In the genomic region with DNA sequence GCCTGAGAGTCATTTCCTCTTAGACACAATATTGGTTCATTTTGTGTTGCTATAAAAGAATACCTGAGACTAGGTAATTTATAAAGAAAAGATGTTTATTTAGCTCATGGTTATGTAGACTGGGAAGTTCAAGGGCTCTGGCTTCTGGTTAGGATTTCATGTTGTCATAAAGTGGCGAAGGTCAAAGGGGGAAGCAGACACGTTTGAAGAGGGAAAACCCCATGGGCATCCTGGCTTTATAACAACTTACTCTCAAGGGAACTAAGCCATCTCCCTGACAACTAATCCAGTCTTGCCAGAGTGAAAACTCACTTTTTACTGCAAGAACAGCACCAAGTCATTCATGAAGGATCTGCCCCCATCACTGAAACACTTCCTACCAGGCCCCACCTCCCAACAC, we compare ENCODE assay signal across 21 cellular contexts.
DNase-seq lines count a peak whose midpoint lies in the region; ATAC-seq, FAIRE-seq and TF ChIP-seq lines count a peak whose summit lies in the region.
"Had no signal": no experiment of that assay in that cellular context is flagged by ENCODE, and none has a peak within 500 bp of the region (broad histone marks: within the 10 kb centered on the region; RNA-seq: fewer than 3 reads in every experiment).

No MANE protein-coding gene starts in this region.

- H3K9me3 Mint-ChIP-seq in MCF 10A (ENCODE audit: unreplicated experiment): no peaks in the 10 kb centered on the region
- no peaks in the 10 kb centered on the region for H3K9me3 Mint-ChIP-seq in stimulated activated memory B cell treated with anti-CD40 and anti-IgM and Interleukin-4, amounts not matched to agents 10 μg/mL and 1 μg/mL and 100 μg/mL, for 72 hours
- H3K9me3 Mint-ChIP-seq: IgD-negative memory B cell had no signal

- H3K27me3 Mint-ChIP-seq in MCF 10A (ENCODE audit: insufficient read depth, unreplicated experiment): no peaks in the 10 kb centered on the region
- H3K27me3 Mint-ChIP-seq in stimulated activated memory B cell treated with anti-CD40 and anti-IgM and Interleukin-4, amounts not matched to agents 10 μg/mL and 1 μg/mL and 100 μg/mL, for 72 hours: peaks cover 36% of the 10 kb centered on the region

- no peak overlapping the region for H3K27ac Mint-ChIP-seq in MCF 10A (ENCODE audit: low read depth, unreplicated experiment)
- no peak overlapping the region for H3K27ac Mint-ChIP-seq in stimulated activated memory B cell treated with anti-CD40 and anti-IgM and Interleukin-4, amounts not matched to agents 10 μg/mL and 1 μg/mL and 100 μg/mL, for 72 hours
- H3K27ac Mint-ChIP-seq: IgD-negative memory B cell had no signal

- no peaks in the 10 kb centered on the region for H3K27me3 ChIP-seq in mammary epithelial cell (ENCODE audit: insufficient read depth, low read length)
- H3K27me3 ChIP-seq in GM12878 (replicated peaks in 1 of 2; ENCODE audit: control insufficient read depth in 2 of 2, insufficient read depth in 2 of 2, low read length in 1 of 2): no peaks in the 10 kb centered on the region

- H3K27ac ChIP-seq in mammary epithelial cell (ENCODE audit: insufficient read depth, low read depth, low read length) (no peak overlapping the region), GM12878 (ENCODE audit: control insufficient read depth, insufficient read depth) (no peak overlapping the region)
- H3K27ac ChIP-seq: SK-N-MC had no signal

- no peak for TF ChIP-seq EP300 in GM12878 (IDR thresholded peaks at IDR 0.05; ENCODE audit: borderline replicate concordance in 1 of 2, control insufficient read depth in 1 of 2, low read depth in 2 of 2, low read length in 2 of 2)

- no peak overlapping the region for H3K4me3 Mint-ChIP-seq in MCF 10A (ENCODE audit: unreplicated experiment)
- no peak overlapping the region for H3K4me3 Mint-ChIP-seq in stimulated activated memory B cell treated with anti-CD40 and anti-IgM and Interleukin-4, amounts not matched to agents 10 μg/mL and 1 μg/mL and 100 μg/mL, for 72 hours
- H3K4me3 Mint-ChIP-seq: IgD-negative memory B cell had no signal

- DNase-seq in mammary epithelial cell (no peak), MCF 10A (ENCODE audit: unreplicated experiment) (no peak), GM12878 (ENCODE audit: low read depth, low spot score) (no peak), iPS-NIHi7 (ENCODE audit: extremely low spot score) (no peak)
- DNase-seq: DMS79, GOT3, Karpas-422, MM.1S, NCI-H1092 treated with DMSO at 0.1 percent for 48 hours, NCI-H146, NCI-H2029 treated with DMSO at 0.1 percent for 48 hours, NCI-H446 treated with DMSO at 0.1 percent for 48 hours, SHP77 had no signal

- H3K36me3 ChIP-seq in mammary epithelial cell (ENCODE audit: insufficient read depth, low read length): no peaks in the 10 kb centered on the region
- no peaks in the 10 kb centered on the region for H3K36me3 ChIP-seq in GM12878 (ENCODE audit: control insufficient read depth in 2 of 2, insufficient read depth in 2 of 2, low read length in 1 of 2)

- H3K36me3 Mint-ChIP-seq in MCF 10A (ENCODE audit: insufficient read depth, unreplicated experiment): no peaks in the 10 kb centered on the region
- H3K36me3 Mint-ChIP-seq in stimulated activated memory B cell treated with anti-CD40 and anti-IgM and Interleukin-4, amounts not matched to agents 10 μg/mL and 1 μg/mL and 100 μg/mL, for 72 hours: no peaks in the 10 kb centered on the region
- H3K36me3 Mint-ChIP-seq: IgD-negative memory B cell had no signal

- no peak for TF ChIP-seq CTCF in mammary epithelial cell (conservative IDR thresholded peaks at IDR 0.05 in 1 of 2, IDR thresholded peaks at IDR 0.05 in 1 of 2; ENCODE audit: extremely low read depth in 1 of 2, insufficient read depth in 1 of 2, low read depth in 1 of 2, low read length in 2 of 2)
- no peak for TF ChIP-seq CTCF in MCF 10A (IDR thresholded peaks at IDR 0.05; ENCODE audit: unreplicated experiment)
- TF ChIP-seq CTCF in GM12878 (IDR thresholded peaks at IDR 0.05 in 2 of 3, conservative IDR thresholded peaks at IDR 0.05 in 1 of 3; ENCODE audit: control insufficient read depth in 2 of 3, extremely low read depth in 1 of 3, insufficient read depth in 1 of 3, low read depth in 3 of 3, low read length in 3 of 3): no peak

- H2AFZ ChIP-seq in mammary epithelial cell (ENCODE audit: low read depth, low read length) (peak overlapping the region; percentile 2), GM12878 (ENCODE audit: control insufficient read depth, low read depth, low read length) (no peak overlapping the region)

- CTCF ChIA-PET in mammary epithelial cell (lab: Charles Lee; ENCODE audit: low non-redundant PET): no interaction called here
- CTCF ChIA-PET in MCF 10A (lab: Yijun Ruan, JAX): no interaction called here
- CTCF ChIA-PET in GM12878 (lab: Yijun Ruan, JAX): no interaction called here

- H3K4me1 ChIP-seq in mammary epithelial cell (ENCODE audit: insufficient read depth, low read length) (no peaks in the 10 kb centered on the region), GM12878 (ENCODE audit: control insufficient read depth, insufficient read depth, low read length) (no peaks in the 10 kb centered on the region)

- RAD21 ChIA-PET in GM12878 (lab: Charles Lee; ENCODE audit: unreplicated experiment): no interaction called here

- dilution Hi-C loops in mammary epithelial cell (cut with HindIII; ENCODE audit: low sequenced_read_pairs): no loop called here

- TF ChIP-seq POLR2A in GM12878 (IDR thresholded peaks at IDR 0.05; ENCODE audit: low read depth, low read length): no peak

- ATAC-seq in HG02610 (IDR thresholded peaks at IDR 0.05; ENCODE audit: unreplicated experiment) (peak; percentile 53), GM12878 (peak; percentile 54), HG03565 (IDR thresholded peaks at IDR 0.05; ENCODE audit: unreplicated experiment) (no peak), HG02970 (IDR thresholded peaks at IDR 0.05; ENCODE audit: low FRiP score, unreplicated experiment) (no peak)
- no peak for ATAC-seq in stimulated activated memory B cell treated with anti-CD40 and anti-IgM and Interleukin-4, amounts not matched to agents 10 μg/mL and 1 μg/mL and 100 μg/mL, for 72 hours

- in situ Hi-C loops in mammary epithelial cell (cut with MboI; ENCODE audit: low sequenced_read_pairs in 2 of 2): no loop called here
- in situ Hi-C loops in GM12878 (cut with MboI): no loop called here

- intact Hi-C loops in mammary epithelial cell (cut with micrococcal nuclease): no loop called here
- intact Hi-C loops in MCF 10A (cut with micrococcal nuclease): no loop called here
- intact Hi-C loops in GM12878 (cut with micrococcal nuclease; ENCODE audit: unreplicated experiment): no loop called here

- no peaks in the 10 kb centered on the region for H3K79me2 ChIP-seq in mammary epithelial cell (ENCODE audit: insufficient read depth, low read length)
- H3K79me2 ChIP-seq in GM12878 (ENCODE audit: control insufficient read depth, insufficient read depth, low read length): no peaks in the 10 kb centered on the region

- H4K20me1 ChIP-seq in mammary epithelial cell (ENCODE audit: insufficient read depth, low read length) (no peaks in the 10 kb centered on the region), GM12878 (ENCODE audit: control insufficient read depth, insufficient read depth) (no peaks in the 10 kb centered on the region)

- H3K4me2 ChIP-seq in mammary epithelial cell (ENCODE audit: insufficient read depth, low read depth, low read length): no peak overlapping the region
- no peak overlapping the region for H3K4me2 ChIP-seq in GM12878 (ENCODE audit: control insufficient read depth, insufficient read depth)

- BruUV-seq in mammary epithelial cell (replicated peaks; lab: Mats Ljungman, UMichigan) (no TSS peak), MCF 10A (replicated peaks; lab: Mats Ljungman, UMichigan) (no TSS peak), GM12878 (replicated peaks; lab: Mats Ljungman, UMichigan) (no TSS peak)

- WGBS in mammary epithelial cell (ENCODE audit: low coverage, missing lambda C conversion rate): 80% methylated on average over 2 of the region's 2 CpGs
- 0% methylated on average over 2 of the region's 2 CpGs for whole genome bisulfite sequencing in GM12878 (ENCODE audit: insufficient coverage, insufficient replicate concordance, low lambda C conversion rate, missing lambda C conversion rate)

- H3K9me3 ChIP-seq in mammary epithelial cell (replicated peaks; ENCODE audit: insufficient read depth, low read length) (no peaks in the 10 kb centered on the region), GM12878 (replicated peaks; ENCODE audit: control insufficient read depth, insufficient read depth, low read length) (no peaks in the 10 kb centered on the region)

- FAIRE-seq in GM12878 (lab: Jason Lieb, UNC): no peak
- FAIRE-seq: A204.1, GM19239 had no signal

- no peak for TF ChIP-seq RAD21 in GM12878 (IDR thresholded peaks at IDR 0.05; ENCODE audit: insufficient read depth, low read depth, low read length)

- no peaks in the 10 kb centered on the region for H3K4me1 Mint-ChIP-seq in MCF 10A (ENCODE audit: insufficient read depth, unreplicated experiment)
- no peaks in the 10 kb centered on the region for H3K4me1 Mint-ChIP-seq in stimulated activated memory B cell treated with anti-CD40 and anti-IgM and Interleukin-4, amounts not matched to agents 10 μg/mL and 1 μg/mL and 100 μg/mL, for 72 hours
- H3K4me1 Mint-ChIP-seq: IgD-negative memory B cell had no signal

- H3K4me3 ChIP-seq in mammary epithelial cell (replicated peaks in 1 of 3; ENCODE audit: insufficient read depth in 1 of 3, low read depth in 2 of 3, low read length in 3 of 3) (no peak overlapping the region), GM12878 (no peak overlapping the region)
- H3K4me3 ChIP-seq: SK-N-MC had no signal

- POLR2A ChIA-PET in MCF 10A (lab: Yijun Ruan, JAX) (no interaction called here), GM12878 (lab: Charles Lee) (no interaction called here)

- H3K9ac ChIP-seq in mammary epithelial cell (ENCODE audit: insufficient read depth, low read length) (no peak overlapping the region), GM12878 (ENCODE audit: control insufficient read depth, insufficient read depth, low read length) (no peak overlapping the region)

- SMC1A ChIA-PET in GM12878 (lab: Charles Lee; ENCODE audit: uncharacterized antibody, unreplicated experiment): interaction anchor here (1.0 kb wide), 1 partner anchor 30 kb away, joined by 3 read pairs; no protein-coding TSS in a partner anchor

TF ChIP-seq in GM12878, 131 proteins besides CTCF, POLR2A, EP300 and RAD21 (continues in another document):
- TF ChIP-seq SP1 (IDR thresholded peaks at IDR 0.05; ENCODE audit: low read depth, low read length) (no peak), TCF3 (IDR thresholded peaks at IDR 0.05; ENCODE audit: borderline replicate concordance, insufficient read depth, low read depth, low read length) (no peak), NR2F1 (conservative IDR thresholded peaks at IDR 0.05) (peak; percentile 69)

Comparison
In these comparisons a context has a peak if more than half of its experiments do, and no peak if none do; other contexts are left out.
1. ATAC-seq: peak in HG02610 (single experiment) and GM12878 (single experiment); none in HG03565 (single experiment), HG02970 (single experiment) and stimulated activated memory B cell treated with anti-CD40 and anti-IgM and Interleukin-4, amounts not matched to agents 10 μg/mL and 1 μg/mL and 100 μg/mL, for 72 hours (single experiment).